19 cellular contexts compared by ENCODE assay signal in the genomic region with DNA sequence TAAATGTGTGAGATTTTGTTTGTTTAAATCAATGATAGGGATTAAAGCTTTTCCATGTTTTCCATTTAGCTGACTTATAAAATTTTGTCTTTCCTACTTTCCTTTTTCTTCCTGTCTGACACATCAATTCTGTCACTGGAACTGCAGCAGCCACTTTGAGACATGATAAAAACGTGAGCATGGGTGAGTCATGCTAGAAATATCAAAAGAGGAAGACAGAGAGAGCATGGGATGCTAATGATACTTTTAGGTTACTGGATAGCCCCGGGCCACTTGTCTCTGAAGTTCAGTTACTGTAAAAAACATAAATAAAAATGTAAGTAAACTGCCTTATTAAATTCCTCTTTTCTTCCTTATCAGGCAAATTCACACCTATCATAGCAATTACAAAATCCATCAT.
DNase-seq lines count a peak whose midpoint lies in the region; ATAC-seq, FAIRE-seq and TF ChIP-seq lines count a peak whose summit lies in the region.
"Had no signal": no experiment of that assay in that cellular context is flagged by ENCODE, and none has a peak within 500 bp of the region (broad histone marks: within the 10 kb centered on the region; RNA-seq: fewer than 3 reads in every experiment).

No MANE protein-coding gene starts in this region.

- no peak overlapping the region for H4K5ac ChIP-seq in IMR-90 (ENCODE audit: low read depth, low read length)

- no peak overlapping the region for H2AK5ac ChIP-seq in IMR-90 (ENCODE audit: low read depth, low read length)

- no peak overlapping the region for H3K18ac ChIP-seq in IMR-90 (ENCODE audit: low read depth, low read length)

- no peak overlapping the region for H2BK15ac ChIP-seq in IMR-90 (ENCODE audit: low read depth, low read length)

- H3K9me3 ChIP-seq in IMR-90 (ENCODE audit: control insufficient read depth, insufficient read depth, low read length): no peaks in the 10 kb centered on the region
- peaks cover 0 to 4% (median 0%) of the 10 kb centered on the region in 3 donors for H3K9me3 ChIP-seq in esophagus squamous epithelium
- no peaks in the 10 kb centered on the region for H3K9me3 ChIP-seq in pancreas
- H3K9me3 ChIP-seq: upper lobe of left lung had no signal

- CTCF ChIA-PET in IMR-90 (lab: Yijun Ruan, JAX): no interaction called here

- no TSS peak for BruUV-seq in IMR-90 (replicated peaks; lab: Mats Ljungman, UMichigan)

- POLR2A ChIA-PET in IMR-90 (lab: Charles Lee; ENCODE audit: unreplicated experiment): no interaction called here

- TF ChIP-seq RAD21 in IMR-90 (IDR thresholded peaks at IDR 0.05; ENCODE audit: low read length): no peak

- TF ChIP-seq POLR2A in IMR-90 (IDR thresholded peaks at IDR 0.05; ENCODE audit: low read depth, low read length) (no peak), esophagus squamous epithelium (IDR thresholded peaks at IDR 0.05) (no peak)

- in situ Hi-C loops in IMR-90 (cut with MboI; ENCODE audit: low sequenced_read_pairs) (no loop called here), SK-MEL-5 (cut with HindIII; ENCODE audit: low pct_unique_long_range_greater_than_20kb, low sequenced_read_pairs) (no loop called here), GM13977 (cut with MboI; ENCODE audit: low pct_unique_long_range_greater_than_20kb, low sequenced_read_pairs, unreplicated experiment) (no loop called here)

- no peak overlapping the region; a peak in 1 of 4 replicates for H4K8ac ChIP-seq in IMR-90 (ENCODE audit: low read depth in 2 of 2, low read length in 2 of 2)

- H3K4me1 ChIP-seq in IMR-90 (ENCODE audit: control insufficient read depth, insufficient read depth, low read length): no peaks in the 10 kb centered on the region
- H3K4me1 ChIP-seq in esophagus squamous epithelium: no peaks in the 10 kb centered on the region
- H3K4me1 ChIP-seq in pancreas: no peaks in the 10 kb centered on the region
- H3K4me1 ChIP-seq: upper lobe of left lung had no signal

- no peak overlapping the region for H3K56ac ChIP-seq in IMR-90 (ENCODE audit: extremely low read depth, insufficient read depth, low read length)

- no peak overlapping the region for H3K4ac ChIP-seq in IMR-90 (ENCODE audit: low read depth, low read length)

- H2AK9ac ChIP-seq in IMR-90 (replicated peaks; ENCODE audit: low read depth, low read length, poor library complexity): no peak overlapping the region

- no peak overlapping the region for H2BK5ac ChIP-seq in IMR-90 (ENCODE audit: low read depth, low read length, poor library complexity, severe bottlenecking)

- TF ChIP-seq CTCF in IMR-90 (conservative IDR thresholded peaks at IDR 0.05; ENCODE audit: low read depth, low read length) (no peak), GM13977 (IDR thresholded peaks at IDR 0.05; ENCODE audit: extremely low read depth, insufficient read depth, missing control alignments) (no peak), esophagus squamous epithelium (IDR thresholded peaks at IDR 0.05) (no peak), pancreas (IDR thresholded peaks at IDR 0.05) (no peak)

- DNase-seq in Daoy (ENCODE audit: low read depth) (peak; percentile 9), IMR-90 (peak; percentile 51), SK-MEL-5 (ENCODE audit: low read depth, low spot score) (peak; percentile 4), islet precursor cell (peak; percentile 80), GM13977 (ENCODE audit: low spot score) (no peak), esophagus squamous epithelium (lab: John Stamatoyannopoulos, UW) (no peak), pancreas (no peak)
- DNase-seq: activated CD4-positive, alpha-beta memory T cell treated with anti-CD3 and anti-CD28 coated beads, Interleukin-2, amount 10 ng/mL, durations not matched to agents 7 days and 5 days; AML-193; amygdala; HCEC 1CT; immature natural killer cell; NCI-H187 treated with DMSO at 0.1 percent for 48 hours; NCI-H526 treated with DMSO at 0.1 percent for 48 hours; T1000; upper lobe of left lung had no signal

- no peak overlapping the region for H2BK20ac ChIP-seq in IMR-90 (ENCODE audit: low read depth, low read length)

- FAIRE-seq in pancreas (lab: Jason Lieb, UNC): no peak

- no peak overlapping the region for H3K23ac ChIP-seq in IMR-90 (ENCODE audit: low read depth, low read length)

- no peak overlapping the region for H3K27ac ChIP-seq in IMR-90 (ENCODE audit: insufficient read depth, low read length)
- no peak overlapping the region for H3K27ac ChIP-seq in esophagus squamous epithelium
- no peak overlapping the region for H3K27ac ChIP-seq in pancreas
- H3K27ac ChIP-seq: KMS-11, upper lobe of left lung had no signal

- H3K27me3 ChIP-seq in IMR-90 (ENCODE audit: control insufficient read depth, insufficient read depth, low read length) (no peaks in the 10 kb centered on the region), esophagus squamous epithelium (no peaks in the 10 kb centered on the region), pancreas (no peaks in the 10 kb centered on the region)
- H3K27me3 ChIP-seq: upper lobe of left lung had no signal

- no CpG with 5 or more reads among the region's 2 CpGs for WGBS in IMR-90 (ENCODE audit: extremely low coverage in 2 of 2, insufficient read length in 1 of 2), 2 experiments
- 13 to 25% methylated on average over 2 of the region's 2 CpGs for WGBS in esophagus squamous epithelium, 2 donors
- WGBS in pancreas, 2 donors: 27 to 33% methylated on average over 2 of the region's 2 CpGs

- H2AFZ ChIP-seq in IMR-90 (replicated peaks; ENCODE audit: low read length, poor library complexity): no peak overlapping the region

- H3K4me3 ChIP-seq in IMR-90 (ENCODE audit: insufficient read depth, low read depth, low read length) (no peak overlapping the region), esophagus squamous epithelium (no peak overlapping the region), pancreas (no peak overlapping the region)
- H3K4me3 ChIP-seq: upper lobe of left lung had no signal

- H3K79me1 ChIP-seq in IMR-90 (ENCODE audit: low read depth in 1 of 2, low read length in 2 of 2): no peaks in the 10 kb centered on the region

- ATAC-seq in IMR-90 (ENCODE audit: low read depth): peak; percentile 62
- no peak for ATAC-seq in HG02623 (IDR thresholded peaks at IDR 0.05; ENCODE audit: unreplicated experiment)
- ATAC-seq in pancreas: no peak
- ATAC-seq: stimulated activated memory B cell treated with anti-CD40 and anti-IgM and Interleukin-4, amounts not matched to agents 10 μg/mL and 1 μg/mL and 100 μg/mL, for 72 hours had no signal

- no peak overlapping the region for H3K14ac ChIP-seq in IMR-90 (replicated peaks; ENCODE audit: low read depth, low read length)

- H3K36me3 ChIP-seq in IMR-90 (ENCODE audit: control insufficient read depth, insufficient read depth, low read length) (no peaks in the 10 kb centered on the region), esophagus squamous epithelium (no peaks in the 10 kb centered on the region), pancreas (no peaks in the 10 kb centered on the region)
- H3K36me3 ChIP-seq: upper lobe of left lung had no signal

- H3K9me1 ChIP-seq in IMR-90 (ENCODE audit: insufficient read depth, low read length): no peaks in the 10 kb centered on the region; the same call in 1 of the 2 replicates

- H4K20me1 ChIP-seq in IMR-90 (ENCODE audit: insufficient read depth, low read length): no peaks in the 10 kb centered on the region

- intact Hi-C loops in IMR-90 (cut with micrococcal nuclease): no loop called here
- intact Hi-C loops in esophagus squamous epithelium (cut with DNase I): no loop called here
- intact Hi-C loops in pancreas (cut with DNase I): no loop called here

- H4K91ac ChIP-seq in IMR-90 (ENCODE audit: insufficient read depth, low read depth, low read length): no peak overlapping the region

- H3K4me2 ChIP-seq in IMR-90 (ENCODE audit: low read depth, low read length): no peak overlapping the region
- H3K4me2 ChIP-seq: KMS-11 had no signal

- no peak overlapping the region for H3K9ac ChIP-seq in IMR-90 (ENCODE audit: low read depth, low read length)
- H3K9ac ChIP-seq: KMS-11 had no signal

- dilution Hi-C loops in IMR-90 (cut with HindIII; ENCODE audit: low sequenced_read_pairs, unreplicated experiment): no loop called here

- H2BK120ac ChIP-seq in IMR-90 (ENCODE audit: low read depth, low read length): no peak overlapping the region

TF ChIP-seq in IMR-90, 13 proteins besides CTCF, POLR2A, EP300 and RAD21:
- TF ChIP-seq CEBPB (IDR thresholded peaks at IDR 0.05; ENCODE audit: low read depth, low read length) (no peak), BHLHE40 (IDR thresholded peaks at IDR 0.05; ENCODE audit: low read depth, low read length) (peak; percentile 96), MAZ (IDR thresholded peaks at IDR 0.05; ENCODE audit: borderline replicate concordance, low read depth, low read length) (no peak)

Comparison
In these comparisons a context has a peak if more than half of its experiments do, and no peak if none do; other contexts are left out.
1. DNase-seq: peak in Daoy (single experiment), IMR-90 (single experiment), SK-MEL-5 (single experiment) and islet precursor cell (single experiment); none in GM13977 (single experiment), esophagus squamous epithelium (single experiment) and pancreas (0 of 6).